Comparison of ENCODE assay signal across 15 cellular contexts in the genomic region with DNA sequence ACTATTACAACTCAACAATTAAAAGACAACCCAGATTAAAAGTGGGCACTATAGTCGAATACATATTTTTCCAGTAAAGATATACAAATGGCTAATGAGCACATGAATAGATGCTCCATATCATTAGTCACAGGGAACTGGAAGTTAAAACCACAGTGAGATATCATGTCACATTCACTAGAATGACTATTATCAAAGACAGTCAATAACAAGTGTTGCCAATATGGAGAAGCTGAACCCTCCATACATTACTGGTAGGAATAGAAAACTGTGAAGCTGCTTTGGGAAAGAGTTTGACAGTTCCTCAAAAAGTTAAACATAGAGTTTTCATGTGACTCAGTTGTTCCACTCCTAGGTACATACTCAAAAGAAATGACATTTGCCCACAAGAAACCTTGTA. TPM values are rescaled to one million over a fixed set of nuclear protein-coding genes. Genes with fewer than 3 reads are reported as not detected.
A peak's percentile ranks its signal among the peaks of the same experiment; 100 is the strongest.
DNase-seq lines count a peak whose midpoint lies in the region; ATAC-seq lines count a peak whose summit lies in the region.
"Had no signal": no experiment of that assay in that cellular context is flagged by ENCODE, and none has a peak within 500 bp of the region (broad histone marks: within the 10 kb centered on the region; RNA-seq: fewer than 3 reads in every experiment).

No MANE protein-coding gene starts in this region.

- CTCF ChIA-PET in activated CD4-positive, alpha-beta T cell treated with anti-CD3 and anti-CD28 coated beads for 36 hours (lab: Charles Lee): interaction anchor here (0.6 kb wide), 1 partner anchor 71 kb away, joined by 3 read pairs; no protein-coding TSS in a partner anchor

- no peaks in the 10 kb centered on the region for H3K9me3 Mint-ChIP-seq in activated CD4-positive, alpha-beta T cell treated with anti-CD3 and anti-CD28 coated beads for 36 hours (ENCODE audit: low read depth)
- no peaks in the 10 kb centered on the region for H3K9me3 Mint-ChIP-seq in activated naive CD8-positive, alpha-beta T cell treated with anti-CD3 and anti-CD28 coated beads, Interleukin-2, amount 50 U/mL, for 24 hours
- no peaks in the 10 kb centered on the region for H3K9me3 Mint-ChIP-seq in activated naive CD8-positive, alpha-beta T cell treated with anti-CD3 and anti-CD28 coated beads for 36 hours
- no peaks in the 10 kb centered on the region for H3K9me3 Mint-ChIP-seq in activated T-helper 17 cell treated with anti-CD3 and anti-CD28 coated beads, Interleukin-2, amount 50 U/mL, for 72 hours
- H3K9me3 Mint-ChIP-seq: CD8-positive, alpha-beta T cell had no signal

- no peak for DNase-seq in activated CD4-positive, alpha-beta T cell treated with anti-CD3 and anti-CD28 coated beads for 36 hours
- DNase-seq in activated CD4-positive, alpha-beta T cell treated with anti-CD3 and anti-CD28 coated beads for 48 hours: no peak
- no peak for DNase-seq in activated naive CD8-positive, alpha-beta T cell treated with anti-CD3 and anti-CD28 coated beads, Interleukin-2, amount 50 U/mL, for 24 hours
- no peak for DNase-seq in activated naive CD8-positive, alpha-beta T cell treated with anti-CD3 and anti-CD28 coated beads for 36 hours
- DNase-seq in HuH-7.5 (ENCODE audit: low spot score): no peak
- no peak for DNase-seq in DMS53 treated with DMSO at 0.1 percent for 48 hours (lab: John Stamatoyannopoulos, UW; ENCODE audit: unreplicated experiment)
- DNase-seq in stimulated activated CD4-positive, alpha-beta T cell treated with anti-CD3 and anti-CD28 coated beads, Interleukin-4, amount 100 ng/mL, for 1 hour: no peak
- DNase-seq: CD8-positive, alpha-beta T cell; COR-L47; DMS153; DND-41; GF-D8; GM23248 had no signal

- no peak overlapping the region for H3K27ac Mint-ChIP-seq in activated CD4-positive, alpha-beta T cell treated with anti-CD3 and anti-CD28 coated beads for 36 hours
- no peak overlapping the region for H3K27ac Mint-ChIP-seq in activated naive CD8-positive, alpha-beta T cell treated with anti-CD3 and anti-CD28 coated beads, Interleukin-2, amount 50 U/mL, for 24 hours
- no peak overlapping the region for H3K27ac Mint-ChIP-seq in activated naive CD8-positive, alpha-beta T cell treated with anti-CD3 and anti-CD28 coated beads for 36 hours
- H3K27ac Mint-ChIP-seq in activated T-helper 17 cell treated with anti-CD3 and anti-CD28 coated beads, Interleukin-2, amount 50 U/mL, for 72 hours: peak overlapping the region; percentile 11
- H3K27ac Mint-ChIP-seq: CD14-positive monocyte; CD8-positive, alpha-beta T cell had no signal

- no peaks in the 10 kb centered on the region for H3K27me3 Mint-ChIP-seq in activated CD4-positive, alpha-beta T cell treated with anti-CD3 and anti-CD28 coated beads for 36 hours
- no peaks in the 10 kb centered on the region for H3K27me3 Mint-ChIP-seq in activated naive CD8-positive, alpha-beta T cell treated with anti-CD3 and anti-CD28 coated beads, Interleukin-2, amount 50 U/mL, for 24 hours
- no peaks in the 10 kb centered on the region for H3K27me3 Mint-ChIP-seq in activated naive CD8-positive, alpha-beta T cell treated with anti-CD3 and anti-CD28 coated beads for 36 hours
- H3K27me3 Mint-ChIP-seq in activated T-helper 17 cell treated with anti-CD3 and anti-CD28 coated beads, Interleukin-2, amount 50 U/mL, for 72 hours: no peaks in the 10 kb centered on the region

- H3K4me1 Mint-ChIP-seq in activated CD4-positive, alpha-beta T cell treated with anti-CD3 and anti-CD28 coated beads for 36 hours: peaks cover 14% of the 10 kb centered on the region
- H3K4me1 Mint-ChIP-seq in activated naive CD8-positive, alpha-beta T cell treated with anti-CD3 and anti-CD28 coated beads, Interleukin-2, amount 50 U/mL, for 24 hours: peaks cover 14% of the 10 kb centered on the region
- H3K4me1 Mint-ChIP-seq in activated naive CD8-positive, alpha-beta T cell treated with anti-CD3 and anti-CD28 coated beads for 36 hours: peaks cover 7% of the 10 kb centered on the region
- H3K4me1 Mint-ChIP-seq in activated T-helper 17 cell treated with anti-CD3 and anti-CD28 coated beads, Interleukin-2, amount 50 U/mL, for 72 hours: peaks cover 6% of the 10 kb centered on the region

- no peak overlapping the region for H3K4me3 Mint-ChIP-seq in activated CD4-positive, alpha-beta T cell treated with anti-CD3 and anti-CD28 coated beads for 36 hours
- H3K4me3 Mint-ChIP-seq in activated naive CD8-positive, alpha-beta T cell treated with anti-CD3 and anti-CD28 coated beads, Interleukin-2, amount 50 U/mL, for 24 hours: no peak overlapping the region
- no peak overlapping the region for H3K4me3 Mint-ChIP-seq in activated naive CD8-positive, alpha-beta T cell treated with anti-CD3 and anti-CD28 coated beads for 36 hours
- H3K4me3 Mint-ChIP-seq in activated T-helper 17 cell treated with anti-CD3 and anti-CD28 coated beads, Interleukin-2, amount 50 U/mL, for 72 hours: no peak overlapping the region
- H3K4me3 Mint-ChIP-seq: CD14-positive monocyte; CD8-positive, alpha-beta T cell had no signal

- H3K36me3 Mint-ChIP-seq in activated CD4-positive, alpha-beta T cell treated with anti-CD3 and anti-CD28 coated beads for 36 hours (ENCODE audit: low read depth): no peaks in the 10 kb centered on the region
- no peaks in the 10 kb centered on the region for H3K36me3 Mint-ChIP-seq in activated naive CD8-positive, alpha-beta T cell treated with anti-CD3 and anti-CD28 coated beads, Interleukin-2, amount 50 U/mL, for 24 hours (ENCODE audit: low read depth)
- peaks cover 2% of the 10 kb centered on the region for H3K36me3 Mint-ChIP-seq in activated naive CD8-positive, alpha-beta T cell treated with anti-CD3 and anti-CD28 coated beads for 36 hours
- no peaks in the 10 kb centered on the region for H3K36me3 Mint-ChIP-seq in activated T-helper 17 cell treated with anti-CD3 and anti-CD28 coated beads, Interleukin-2, amount 50 U/mL, for 72 hours (ENCODE audit: low read depth)
- H3K36me3 Mint-ChIP-seq: CD14-positive monocyte; CD8-positive, alpha-beta T cell had no signal

- ATAC-seq in activated CD4-positive, alpha-beta T cell treated with anti-CD3 and anti-CD28 coated beads for 36 hours: peak; percentile 63
- ATAC-seq in activated naive CD8-positive, alpha-beta T cell treated with anti-CD3 and anti-CD28 coated beads, Interleukin-2, amount 50 U/mL, for 24 hours: peak; percentile 40
- peak; percentile 86 for ATAC-seq in activated T-helper 17 cell treated with anti-CD3 and anti-CD28 coated beads, Interleukin-2, amount 50 U/mL, for 72 hours (replicated peaks)
- ATAC-seq: CD8-positive, alpha-beta T cell had no signal

- intact Hi-C loops in activated CD4-positive, alpha-beta T cell treated with anti-CD3 and anti-CD28 coated beads for 36 hours (cut with DNase I, micrococcal nuclease): no loop called here

- POLR2A ChIA-PET in activated CD4-positive, alpha-beta T cell treated with anti-CD3 and anti-CD28 coated beads for 36 hours (lab: Charles Lee): no interaction called here

RNA-seq across cellular contexts. Expression of a gene that starts 30.6 kb away (rescaled TPM):
- total RNA-seq in activated CD4-positive, alpha-beta T cell treated with anti-CD3 and anti-CD28 coated beads for 36 hours: 100 to 1,000 TPM; 102 to 117 TPM
- total RNA-seq in activated naive CD8-positive, alpha-beta T cell treated with anti-CD3 and anti-CD28 coated beads for 36 hours: 100 to 1,000 TPM; 107 to 116 TPM
- 100 to 1,000 TPM; 131 to 141 TPM for total RNA-seq in activated T-helper 17 cell treated with anti-CD3 and anti-CD28 coated beads, Interleukin-2, amount 50 U/mL, for 72 hours

RNA-seq across cellular contexts. Expression of a gene that starts 30.6 kb away (rescaled TPM):
- 10 to 100 TPM; 18.2 to 22.9 TPM for total RNA-seq in activated CD4-positive, alpha-beta T cell treated with anti-CD3 and anti-CD28 coated beads for 36 hours
- 10 to 100 TPM; 12.4 to 12.7 TPM for total RNA-seq in activated naive CD8-positive, alpha-beta T cell treated with anti-CD3 and anti-CD28 coated beads for 36 hours
- 10 to 100 TPM; 35.5 to 72.2 TPM for total RNA-seq in activated T-helper 17 cell treated with anti-CD3 and anti-CD28 coated beads, Interleukin-2, amount 50 U/mL, for 72 hours
